In the genomic region with DNA sequence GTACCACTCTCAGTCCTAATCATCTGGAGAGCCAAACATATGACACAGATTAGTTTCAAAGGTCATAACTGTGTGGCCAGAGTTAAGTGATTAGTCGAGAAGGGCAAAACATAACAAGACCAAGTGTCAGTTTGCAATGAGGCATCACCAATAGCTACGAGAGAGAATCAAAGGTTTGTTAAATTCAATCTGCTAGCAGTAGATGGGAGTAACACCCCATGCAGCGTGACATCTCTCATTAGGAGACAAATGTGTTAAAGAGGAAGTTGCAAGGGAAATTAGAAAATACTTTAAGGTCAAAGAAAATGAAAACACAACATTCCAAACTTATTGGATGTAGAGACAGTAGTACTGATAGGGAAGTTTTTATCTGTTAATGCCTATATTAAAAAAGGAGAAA, we compare ENCODE assay signal across 2 cellular contexts.
TF ChIP-seq lines count a peak whose summit lies in the region.

No MANE protein-coding gene starts in this region.

TF ChIP-seq in H1, 55 proteins besides CTCF, POLR2A, EP300 and RAD21 (continued from another document):
- TF ChIP-seq CTBP2 (IDR thresholded peaks at IDR 0.05; ENCODE audit: borderline replicate concordance, insufficient read depth, insufficient read length, low read length), result no peak
- no peak for TF ChIP-seq TBP (IDR thresholded peaks at IDR 0.05; ENCODE audit: low read depth, low read length)
- TF ChIP-seq, protein P1, sequence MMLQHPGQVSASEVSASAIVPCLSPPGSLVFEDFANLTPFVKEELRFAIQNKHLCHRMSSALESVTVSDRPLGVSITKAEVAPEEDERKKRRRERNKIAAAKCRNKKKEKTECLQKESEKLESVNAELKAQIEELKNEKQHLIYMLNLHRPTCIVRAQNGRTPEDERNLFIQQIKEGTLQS (IDR thresholded peaks at IDR 0.05; ENCODE audit: insufficient read depth, low read depth, low read length), result no peak

TF ChIP-seq in WTC11, 78 proteins besides CTCF, POLR2A, EP300 and RAD21 (continued from another document):
- TF ChIP-seq NFATC4 (CRISPR knock-in tag; IDR thresholded peaks at IDR 0.05), result no peak
